Comparison of ENCODE assay signal across 14 cellular contexts in genomic region chr14:89409961-89410360, GRCh38. TPM values are rescaled to one million over a fixed set of nuclear protein-coding genes. Genes with fewer than 3 reads are reported as not detected.
A peak's percentile ranks its signal among the peaks of the same experiment; 100 is the strongest.
DNase-seq lines count a peak whose midpoint lies in the region; ATAC-seq and TF ChIP-seq lines count a peak whose summit lies in the region.
"Had no signal": no experiment of that assay in that cellular context is flagged by ENCODE, and none has a peak within 500 bp of the region (broad histone marks: within the 10 kb centered on the region; RNA-seq: fewer than 3 reads in every experiment).

No MANE protein-coding gene starts in this region.

- H3K4me2 ChIP-seq in MM.1S (ENCODE audit: low read depth, low read length), result no peak overlapping the region
- H3K4me2 ChIP-seq in SK-N-SH, result no peak overlapping the region
- H3K4me2 ChIP-seq: A549 had no signal

- H3K36me3 ChIP-seq in skeletal muscle tissue (ENCODE audit: control insufficient read depth in 3 of 3, insufficient read depth in 3 of 3, low read length in 3 of 3) (peaks cover 4 to 11% (median 9%) of the 10 kb centered on the region in 3 donors), MM.1S (replicated peaks; ENCODE audit: insufficient read depth, low read length) (no peaks in the 10 kb centered on the region), SK-N-SH (replicated peaks in 1 of 2; ENCODE audit: control insufficient read depth in 1 of 2, insufficient read depth in 2 of 2, low read length in 1 of 2) (peaks cover 0 to 12% of the 10 kb centered on the region in 2 experiments)
- H3K36me3 ChIP-seq: uterus had no signal

- H3K9me3 ChIP-seq in skeletal muscle tissue (ENCODE audit: control insufficient read depth in 3 of 3, low read length in 3 of 3) (no peaks in the 10 kb centered on the region), MM.1S (replicated peaks; ENCODE audit: insufficient read depth, low read length) (no peaks in the 10 kb centered on the region), SK-N-SH (no peaks in the 10 kb centered on the region)
- H3K9me3 ChIP-seq: A549, uterus had no signal

- H3K4me3 ChIP-seq in skeletal muscle tissue (ENCODE audit: low read length in 3 of 3) (no peak overlapping the region), MM.1S (ENCODE audit: low read length) (no peak overlapping the region), SK-N-SH (ENCODE audit: low read depth in 2 of 2, low read length in 1 of 2) (no peak overlapping the region)
- H3K4me3 ChIP-seq: A549, K562, uterus had no signal

- DNase-seq in T-helper 2 cell treated with Interferon-gamma antibody and Interleukin-4, amounts not matched to agents 5 μg/mL and 100 μg/mL, for 36 hours (ENCODE audit: low spot score), result no peak
- DNase-seq in T-helper 2 cell (no peak), T-cell (no peak), glutamatergic neuron (no peak), MM.1S (no peak), SK-N-SH (no peak), SIG-M5 treated with dmso at 0.1 percent for 504 hours (lab: John Stamatoyannopoulos, UW; ENCODE audit: unreplicated experiment) (no peak)
- DNase-seq: activated CD4-positive, alpha-beta T cell treated with anti-CD3 and anti-CD28 coated beads for 48 hours; NCI-H2171 treated with DMSO at 0.1 percent for 48 hours; SHP77 treated with DMSO at 0.1 percent for 48 hours; uterus had no signal

- H3K9me3 Mint-ChIP-seq in T-helper 2 cell treated with Interferon-gamma antibody and Interleukin-4, amounts not matched to agents 5 μg/mL and 100 μg/mL, for 36 hours, result no peaks in the 10 kb centered on the region
- H3K9me3 Mint-ChIP-seq in T-cell, result no peaks in the 10 kb centered on the region
- H3K9me3 Mint-ChIP-seq in glutamatergic neuron (ENCODE audit: unreplicated experiment), result no peaks in the 10 kb centered on the region

- H3K36me3 Mint-ChIP-seq in T-helper 2 cell treated with Interferon-gamma antibody and Interleukin-4, amounts not matched to agents 5 μg/mL and 100 μg/mL, for 36 hours (ENCODE audit: low read depth), result peaks cover 45% of the 10 kb centered on the region
- peaks cover 38% of the 10 kb centered on the region for H3K36me3 Mint-ChIP-seq in T-cell
- peaks cover 6% of the 10 kb centered on the region for H3K36me3 Mint-ChIP-seq in glutamatergic neuron (ENCODE audit: unreplicated experiment)

- H3K4me1 Mint-ChIP-seq in T-helper 2 cell treated with Interferon-gamma antibody and Interleukin-4, amounts not matched to agents 5 μg/mL and 100 μg/mL, for 36 hours (ENCODE audit: low read depth), result peaks cover 33% of the 10 kb centered on the region
- peaks cover 51 to 75% (median 73%) of the 10 kb centered on the region in 3 donors for H3K4me1 Mint-ChIP-seq in T-cell
- H3K4me1 Mint-ChIP-seq in glutamatergic neuron (ENCODE audit: low read depth, unreplicated experiment), result peaks cover 17% of the 10 kb centered on the region

- H3K9ac ChIP-seq in skeletal muscle tissue (ENCODE audit: low read depth in 1 of 3, low read length in 3 of 3) (peak overlapping the region in 1 of 3 donors; percentile 10), MM.1S (ENCODE audit: low read length) (no peak overlapping the region), SK-N-SH (no peak overlapping the region)

- H3F3A ChIP-seq in MM.1S (ENCODE audit: insufficient read depth, low read length) (no peaks in the 10 kb centered on the region), SK-N-SH (replicated peaks; ENCODE audit: insufficient read depth) (no peaks in the 10 kb centered on the region)

- no peaks in the 10 kb centered on the region for H4K20me1 ChIP-seq in MM.1S (ENCODE audit: insufficient read depth, low read length)
- peaks cover 10% of the 10 kb centered on the region for H4K20me1 ChIP-seq in SK-N-SH (ENCODE audit: insufficient read depth)

- peak overlapping the region; percentile 38 for H3K4me3 Mint-ChIP-seq in T-helper 2 cell treated with Interferon-gamma antibody and Interleukin-4, amounts not matched to agents 5 μg/mL and 100 μg/mL, for 36 hours
- H3K4me3 Mint-ChIP-seq in T-cell (peak overlapping the region in 2 of 3 donors; percentile 25 to 28), glutamatergic neuron (ENCODE audit: unreplicated experiment) (no peak overlapping the region)

- H3K27ac Mint-ChIP-seq in T-helper 2 cell treated with Interferon-gamma antibody and Interleukin-4, amounts not matched to agents 5 μg/mL and 100 μg/mL, for 36 hours, result no peak overlapping the region
- H3K27ac Mint-ChIP-seq in T-cell, result peak overlapping the region in 1 of 2 donors; percentile 58
- peak overlapping the region; percentile 17 for H3K27ac Mint-ChIP-seq in glutamatergic neuron (ENCODE audit: unreplicated experiment)

- no peak for TF ChIP-seq CTCF in glutamatergic neuron (IDR thresholded peaks at IDR 0.05; ENCODE audit: partially characterized antibody, unreplicated experiment)
- no peak for TF ChIP-seq CTCF in MM.1S (IDR thresholded peaks at IDR 0.05; ENCODE audit: low read length)
- no peak for TF ChIP-seq CTCF in SK-N-SH (IDR thresholded peaks at IDR 0.05)

- ATAC-seq in T-cell (replicated peaks in 1 of 4), result no peak
- ATAC-seq: A549, K562 had no signal

- H3K4me1 ChIP-seq in skeletal muscle tissue (ENCODE audit: control insufficient read depth in 3 of 3, insufficient read depth in 3 of 3, low read length in 3 of 3), result peaks cover 30 to 40% (median 38%) of the 10 kb centered on the region in 3 donors
- H3K4me1 ChIP-seq in MM.1S (ENCODE audit: low read length), result no peaks in the 10 kb centered on the region
- H3K4me1 ChIP-seq in SK-N-SH (ENCODE audit: control insufficient read depth in 1 of 2, insufficient read depth in 2 of 2, low read depth in 1 of 2, low read length in 1 of 2), result peaks cover 0 to 6% of the 10 kb centered on the region in 2 experiments; a peak in 2 of 4 replicates
- H3K4me1 ChIP-seq: A549 had no signal

- H2AFZ ChIP-seq in MM.1S (ENCODE audit: low read length) (no peak overlapping the region), SK-N-SH (ENCODE audit: low read depth) (no peak overlapping the region)

- H3K27ac ChIP-seq in skeletal muscle tissue (ENCODE audit: low read depth, low read length) (peak overlapping the region; percentile 26), MM.1S (ENCODE audit: low read length) (no peak overlapping the region), SK-N-SH (ENCODE audit: low read depth in 2 of 2, low read length in 1 of 2) (no peak overlapping the region)
- H3K27ac ChIP-seq: A549, uterus had no signal

- CTCF ChIA-PET in T-cell (lab: Charles Lee) (interaction anchor here in 1 of 2 donors (0.6 kb wide), 1 partner anchor 67 kb away, joined by 3 read pairs; no protein-coding TSS in a partner anchor), SK-N-SH (lab: Yijun Ruan, JAX) (no interaction called here)

- no peak for TF ChIP-seq EP300 in SK-N-SH (IDR thresholded peaks at IDR 0.05; ENCODE audit: borderline replicate concordance in 1 of 2, low read depth in 1 of 2, low read length in 1 of 2)

- 95% methylated on average over 10 of the region's 10 CpGs for WGBS in SK-N-SH (ENCODE audit: low lambda C conversion rate)

- no peaks in the 10 kb centered on the region for H3K27me3 ChIP-seq in skeletal muscle tissue (ENCODE audit: control insufficient read depth in 3 of 3, insufficient read depth in 3 of 3, low read length in 3 of 3)
- no peaks in the 10 kb centered on the region for H3K27me3 ChIP-seq in MM.1S (replicated peaks; ENCODE audit: insufficient read depth, low read length)
- H3K27me3 ChIP-seq in SK-N-SH (ENCODE audit: insufficient read depth), result no peaks in the 10 kb centered on the region
- H3K27me3 ChIP-seq: uterus had no signal

- H3K79me2 ChIP-seq in MM.1S (ENCODE audit: low read length) (peaks cover 95% of the 10 kb centered on the region), SK-N-SH (ENCODE audit: insufficient read depth) (peaks cover 53% of the 10 kb centered on the region)

- H3K9me2 ChIP-seq in MM.1S (replicated peaks; ENCODE audit: insufficient read depth, low read length) (no peaks in the 10 kb centered on the region), SK-N-SH (no peaks in the 10 kb centered on the region)

- no peak for TF ChIP-seq RAD21 in SK-N-SH (IDR thresholded peaks at IDR 0.05; ENCODE audit: low read length)

- POLR2A ChIA-PET in T-cell (lab: Charles Lee), result no interaction called here
- POLR2A ChIA-PET in SK-N-SH (lab: Yijun Ruan, JAX), result no interaction called here

- H3K27me3 Mint-ChIP-seq in T-helper 2 cell treated with Interferon-gamma antibody and Interleukin-4, amounts not matched to agents 5 μg/mL and 100 μg/mL, for 36 hours (ENCODE audit: low read depth), result no peaks in the 10 kb centered on the region
- no peaks in the 10 kb centered on the region for H3K27me3 Mint-ChIP-seq in T-cell
- peaks cover 5% of the 10 kb centered on the region for H3K27me3 Mint-ChIP-seq in glutamatergic neuron (ENCODE audit: unreplicated experiment)

TF ChIP-seq in SK-N-SH, 30 proteins besides CTCF, POLR2A, EP300 and RAD21 (continues in another document):
- TF ChIP-seq MEF2A (IDR thresholded peaks at IDR 0.05; ENCODE audit: borderline replicate concordance, low read depth), result no peak
- TF ChIP-seq USF1 (IDR thresholded peaks at IDR 0.05; ENCODE audit: borderline replicate concordance, low read depth), result no peak
- no peak for TF ChIP-seq NRF1 (IDR thresholded peaks at IDR 0.05; ENCODE audit: low read depth, low read length)
- TF ChIP-seq TCF12 (IDR thresholded peaks at IDR 0.05), result no peak
- no peak for TF ChIP-seq PBX3 (IDR thresholded peaks at IDR 0.05)
- no peak for TF ChIP-seq TAF1 (IDR thresholded peaks at IDR 0.05; ENCODE audit: borderline replicate concordance, low read depth, low read length)
- no peak for TF ChIP-seq RXRA (IDR thresholded peaks at IDR 0.05; ENCODE audit: borderline replicate concordance, low read depth)

RNA-seq across cellular contexts. Expression of gene FOXN3, which starts 7.1 kb away (rescaled TPM):
- total RNA-seq in T-cell, result 100 to 1,000 TPM in 3 of 5 donors, 10 to 100 TPM in 2; 92.8 to 176 (median 103) TPM
- 139 TPM for total RNA-seq in glutamatergic neuron (ENCODE audit: unreplicated experiment)
- total RNA-seq in skeletal muscle tissue, result 31.8 TPM
- polyA plus RNA-seq in SK-N-SH (2012; rRNA removed), result 9.8 and 12.0 TPM in 2 replicates
- polyA plus RNA-seq in SK-N-SH (2012; cell fraction: cytosol; rRNA removed), result 10.5 and 11.9 TPM in 2 replicates
- 9.6 and 9.8 TPM in 2 replicates for polyA plus RNA-seq in SK-N-SH (2012; cell fraction: nucleus; rRNA removed)
